In the genomic region with DNA sequence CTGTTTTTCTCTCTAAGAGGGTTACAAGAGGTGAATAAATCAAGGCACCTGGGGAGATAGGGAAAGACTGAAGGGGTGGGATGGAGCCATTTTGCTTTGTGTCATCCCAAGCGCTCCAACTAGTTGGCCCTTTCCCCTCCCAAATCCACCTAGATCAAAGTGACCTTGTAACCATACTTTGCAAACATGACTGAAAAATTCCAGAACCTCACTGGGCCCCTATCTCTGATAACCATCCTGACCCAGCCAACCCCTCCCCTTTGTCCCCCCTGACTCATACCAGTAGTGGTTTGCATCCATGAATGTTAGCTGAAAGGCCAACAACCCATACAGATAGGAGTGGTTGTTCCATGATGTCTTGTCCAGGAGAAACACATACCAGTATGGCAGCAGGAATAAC, we compare ENCODE assay signal across 1 cellular context.
A peak's percentile ranks its signal among the peaks of the same experiment; 100 is the strongest.
TF ChIP-seq lines count a peak whose summit lies in the region.

No MANE protein-coding gene starts in this region.

TF ChIP-seq in K562, 482 proteins besides CTCF, POLR2A, EP300 and RAD21:
- TF ChIP-seq, protein P1, sequence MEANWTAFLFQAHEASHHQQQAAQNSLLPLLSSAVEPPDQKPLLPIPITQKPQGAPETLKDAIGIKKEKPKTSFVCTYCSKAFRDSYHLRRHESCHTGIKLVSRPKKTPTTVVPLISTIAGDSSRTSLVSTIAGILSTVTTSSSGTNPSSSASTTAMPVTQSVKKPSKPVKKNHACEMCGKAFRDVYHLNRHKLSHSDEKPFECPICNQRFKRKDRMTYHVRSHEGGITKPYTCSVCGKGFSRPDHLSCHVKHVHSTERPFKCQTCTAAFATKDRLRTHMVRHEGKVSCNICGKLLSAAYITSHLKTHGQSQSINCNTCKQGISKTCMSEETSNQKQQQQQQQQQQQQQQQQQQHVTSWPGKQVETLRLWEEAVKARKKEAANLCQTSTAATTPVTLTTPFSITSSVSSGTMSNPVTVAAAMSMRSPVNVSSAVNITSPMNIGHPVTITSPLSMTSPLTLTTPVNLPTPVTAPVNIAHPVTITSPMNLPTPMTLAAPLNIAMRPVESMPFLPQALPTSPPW (CRISPR knock-in tag; IDR thresholded peaks at IDR 0.05): peak; percentile 59
- TF ChIP-seq THRA (IDR thresholded peaks at IDR 0.05) (no peak), CBFA2T3 (IDR thresholded peaks at IDR 0.05) (no peak), RBM25 (IDR thresholded peaks at IDR 0.05; ENCODE audit: low read depth, low read length, severe bottlenecking) (no peak), ZKSCAN8 (CRISPR knock-in tag; IDR thresholded peaks at IDR 0.05) (no peak), ZNF644 (tag; IDR thresholded peaks at IDR 0.05; ENCODE audit: low read depth) (no peak), ZNF253 (CRISPR knock-in tag; conservative IDR thresholded peaks at IDR 0.05) (no peak), THAP7 (CRISPR knock-in tag; IDR thresholded peaks at IDR 0.05) (no peak), ZBTB1 (CRISPR knock-in tag; IDR thresholded peaks at IDR 0.05; ENCODE audit: borderline replicate concordance, low read depth) (no peak), MIER1 (IDR thresholded peaks at IDR 0.05; ENCODE audit: low read depth) (no peak), FOSL1 (tag; conservative IDR thresholded peaks at IDR 0.05) (peak; percentile 90), ADNP (tag; IDR thresholded peaks at IDR 0.05) (no peak), EHMT2 (IDR thresholded peaks at IDR 0.05) (no peak), PTRF (tag; IDR thresholded peaks at IDR 0.05) (no peak), RBM39 (optimal IDR thresholded peaks at IDR 0.05; ENCODE audit: low read depth, low read length) (no peak), ZEB2 (IDR thresholded peaks at IDR 0.05) (no peak)
TF ChIP-seq in K562: peak in this region for 2.
